19 cellular contexts compared by ENCODE assay signal in the genomic region with DNA sequence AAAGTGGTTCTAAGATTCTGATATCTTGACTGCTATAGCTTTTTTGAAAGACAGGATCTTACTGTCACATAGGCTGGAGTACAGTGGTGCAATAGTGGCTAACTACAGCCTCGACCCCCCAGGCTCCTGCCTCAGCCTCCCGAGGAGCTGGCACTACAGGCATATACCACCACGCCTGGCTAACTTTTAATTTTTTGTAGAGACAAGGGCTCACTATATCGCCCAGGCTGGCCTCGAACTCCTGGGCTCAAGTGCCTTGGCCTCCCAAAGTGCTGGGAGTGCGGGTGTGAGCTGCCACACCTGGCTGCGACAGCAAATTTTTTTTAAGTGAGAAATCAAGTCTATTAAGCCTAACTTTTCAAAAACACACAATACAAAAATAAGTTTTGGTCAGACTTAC.
DNase-seq lines count a peak whose midpoint lies in the region; ATAC-seq and TF ChIP-seq lines count a peak whose summit lies in the region.
"Had no signal": no experiment of that assay in that cellular context is flagged by ENCODE, and none has a peak within 500 bp of the region (broad histone marks: within the 10 kb centered on the region; RNA-seq: fewer than 3 reads in every experiment).

No MANE protein-coding gene starts in this region.

- POLR2A ChIA-PET in naive thymus-derived CD8-positive, alpha-beta T cell (lab: Charles Lee) = interaction anchor here (0.7 to 1.6 kb wide), 3 partner anchors 30 to 58 kb away, joined by 3 to 4 read pairs (median 3); no protein-coding TSS in a partner anchor

- no peak overlapping the region for H3K4me3 Mint-ChIP-seq in central memory CD8-positive, alpha-beta T cell
- H3K4me3 Mint-ChIP-seq in naive thymus-derived CD8-positive, alpha-beta T cell = peak overlapping the region in 5 of 10 donors; percentile 3 to 71 (median 24)
- H3K4me3 Mint-ChIP-seq in type B pancreatic cell = no peak overlapping the region
- H3K4me3 Mint-ChIP-seq in activated CD8-positive, alpha-beta memory T cell treated with anti-CD3 and anti-CD28 coated beads, Interleukin-2, amount 10 ng/mL, durations not matched to agents 7 days and 5 days = no peak overlapping the region

- H3K4me1 ChIP-seq in foreskin keratinocyte = peaks cover 4% of the 10 kb centered on the region

- no peak for TF ChIP-seq CTCF in type B pancreatic cell (conservative IDR thresholded peaks at IDR 0.05)
- no peak for TF ChIP-seq CTCF in foreskin keratinocyte (conservative IDR thresholded peaks at IDR 0.05)

- DNase-seq in Right ventricle myocardium inferior (ENCODE audit: missing footprints) (peak; percentile 27), left ventricle myocardium superior (no peak), type B pancreatic cell (ENCODE audit: extremely low spot score, unreplicated experiment) (no peak), foreskin keratinocyte (no peak)
- DNase-seq in central memory CD8-positive, alpha-beta T cell (ENCODE audit: low spot score in 2 of 2) = no peak
- peak in 1 of 10 donors; percentile 9 for DNase-seq in naive thymus-derived CD8-positive, alpha-beta T cell
- DNase-seq in activated naive CD4-positive, alpha-beta T cell (lab: John Stamatoyannopoulos, UW) = no peak
- DNase-seq in activated CD8-positive, alpha-beta memory T cell treated with anti-CD3 and anti-CD28 coated beads, Interleukin-2, amount 10 ng/mL, durations not matched to agents 7 days and 5 days = no peak
- DNase-seq: brain microvascular endothelial cell; IMR-90; naive B cell; NCI-H187; NCI-H446; NK-92 treated with Interleukin-12 subunit alpha and Interleukin-12 subunit beta, amount 100 ng/mL, for 24 hours; testis had no signal

- H3K9me3 Mint-ChIP-seq in central memory CD8-positive, alpha-beta T cell = no peaks in the 10 kb centered on the region
- no peaks in the 10 kb centered on the region for H3K9me3 Mint-ChIP-seq in naive thymus-derived CD8-positive, alpha-beta T cell
- no peaks in the 10 kb centered on the region for H3K9me3 Mint-ChIP-seq in type B pancreatic cell
- H3K9me3 Mint-ChIP-seq in activated CD8-positive, alpha-beta memory T cell treated with anti-CD3 and anti-CD28 coated beads, Interleukin-2, amount 10 ng/mL, durations not matched to agents 7 days and 5 days (ENCODE audit: low read depth) = no peaks in the 10 kb centered on the region
- H3K9me3 Mint-ChIP-seq: activated naive CD4-positive, alpha-beta T cell treated with anti-CD3 and anti-CD28 coated beads, Interleukin-2, amount 50 U/mL, for 72 hours; naive B cell had no signal

- H3K4me1 Mint-ChIP-seq in central memory CD8-positive, alpha-beta T cell = peaks cover 47% of the 10 kb centered on the region
- H3K4me1 Mint-ChIP-seq in naive thymus-derived CD8-positive, alpha-beta T cell = peaks cover 44 to 72% (median 64%) of the 10 kb centered on the region in 4 donors
- H3K4me1 Mint-ChIP-seq in type B pancreatic cell (ENCODE audit: unreplicated experiment) = peaks cover 67% of the 10 kb centered on the region
- H3K4me1 Mint-ChIP-seq in activated CD8-positive, alpha-beta memory T cell treated with anti-CD3 and anti-CD28 coated beads, Interleukin-2, amount 10 ng/mL, durations not matched to agents 7 days and 5 days = peaks cover 5% of the 10 kb centered on the region

- H3K36me3 Mint-ChIP-seq in central memory CD8-positive, alpha-beta T cell (ENCODE audit: insufficient read depth) = peaks cover 7% of the 10 kb centered on the region
- peaks cover 0 to 6% (median 0%) of the 10 kb centered on the region in 3 donors for H3K36me3 Mint-ChIP-seq in naive thymus-derived CD8-positive, alpha-beta T cell
- H3K36me3 Mint-ChIP-seq in type B pancreatic cell = no peaks in the 10 kb centered on the region
- H3K36me3 Mint-ChIP-seq in activated CD8-positive, alpha-beta memory T cell treated with anti-CD3 and anti-CD28 coated beads, Interleukin-2, amount 10 ng/mL, durations not matched to agents 7 days and 5 days = no peaks in the 10 kb centered on the region
- H3K36me3 Mint-ChIP-seq: activated naive CD4-positive, alpha-beta T cell treated with anti-CD3 and anti-CD28 coated beads, Interleukin-2, amount 50 U/mL, for 72 hours; naive B cell had no signal

- H3K27ac ChIP-seq in foreskin keratinocyte = no peak overlapping the region
- H3K27ac ChIP-seq: brain microvascular endothelial cell, C4-2B, GM23248, testis had no signal

- CTCF ChIA-PET in activated CD8-positive, alpha-beta memory T cell treated with anti-CD3 and anti-CD28 coated beads, Interleukin-2, amount 10 ng/mL, durations not matched to agents 7 days and 5 days (lab: Charles Lee) = no interaction called here

- peak overlapping the region; percentile 18 for H3K27ac Mint-ChIP-seq in central memory CD8-positive, alpha-beta T cell (ENCODE audit: low read depth)
- peak overlapping the region; percentile 51 to 97 (median 90) for H3K27ac Mint-ChIP-seq in naive thymus-derived CD8-positive, alpha-beta T cell
- peak overlapping the region; percentile 17 for H3K27ac Mint-ChIP-seq in type B pancreatic cell
- H3K27ac Mint-ChIP-seq in activated CD8-positive, alpha-beta memory T cell treated with anti-CD3 and anti-CD28 coated beads, Interleukin-2, amount 10 ng/mL, durations not matched to agents 7 days and 5 days = no peak overlapping the region
- H3K27ac Mint-ChIP-seq: activated naive CD4-positive, alpha-beta T cell treated with anti-CD3 and anti-CD28 coated beads, Interleukin-2, amount 50 U/mL, for 72 hours had no signal

- H3K27me3 Mint-ChIP-seq in central memory CD8-positive, alpha-beta T cell = no peaks in the 10 kb centered on the region
- H3K27me3 Mint-ChIP-seq in naive thymus-derived CD8-positive, alpha-beta T cell = no peaks in the 10 kb centered on the region
- H3K27me3 Mint-ChIP-seq in type B pancreatic cell = no peaks in the 10 kb centered on the region
- H3K27me3 Mint-ChIP-seq in activated CD8-positive, alpha-beta memory T cell treated with anti-CD3 and anti-CD28 coated beads, Interleukin-2, amount 10 ng/mL, durations not matched to agents 7 days and 5 days = no peaks in the 10 kb centered on the region
- H3K27me3 Mint-ChIP-seq: naive B cell had no signal

- intact Hi-C loops in Right ventricle myocardium inferior (cut with DNase I) (no loop called here), left ventricle myocardium superior (cut with micrococcal nuclease) (no loop called here)

- ATAC-seq in Right ventricle myocardium inferior (no peak), left ventricle myocardium superior (no peak), foreskin keratinocyte (no peak)
- no peak for ATAC-seq in central memory CD8-positive, alpha-beta T cell (replicated peaks; ENCODE audit: extremely low read depth, poor library complexity, severe bottlenecking)
- no peak for ATAC-seq in naive thymus-derived CD8-positive, alpha-beta T cell
- ATAC-seq in activated CD8-positive, alpha-beta memory T cell treated with anti-CD3 and anti-CD28 coated beads, Interleukin-2, amount 10 ng/mL, durations not matched to agents 7 days and 5 days = no peak
- ATAC-seq: activated naive CD4-positive, alpha-beta T cell treated with anti-CD3 and anti-CD28 coated beads, Interleukin-2, amount 50 U/mL, for 72 hours; esophagus mucosa had no signal

- H3K27me3 ChIP-seq in foreskin keratinocyte = peaks cover 20% of the 10 kb centered on the region
- H3K27me3 ChIP-seq: brain microvascular endothelial cell, testis had no signal
